Comparison of ENCODE assay signal across 18 cellular contexts in the genomic region with DNA sequence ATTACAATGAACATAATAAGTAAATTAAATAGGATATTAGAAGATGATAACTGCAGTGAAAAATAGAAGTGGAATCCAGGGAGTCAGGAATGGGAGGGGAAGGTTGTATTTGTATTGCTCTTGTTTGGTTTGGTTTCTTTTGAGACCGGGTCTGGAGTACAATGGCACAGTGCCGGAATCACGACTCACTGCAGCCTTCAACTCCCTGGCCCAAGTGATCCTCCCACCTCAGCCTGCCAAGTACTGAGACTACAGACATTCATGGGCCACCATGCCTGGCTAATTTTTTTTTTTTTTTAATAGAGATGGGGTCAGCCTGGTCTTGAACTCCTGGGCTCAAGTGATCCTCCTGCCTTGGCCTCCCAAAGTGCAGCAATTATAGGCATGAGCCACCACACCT. TPM values are rescaled to one million over a fixed set of nuclear protein-coding genes. Genes with fewer than 3 reads are reported as not detected.
A peak's percentile ranks its signal among the peaks of the same experiment; 100 is the strongest.
DNase-seq lines count a peak whose midpoint lies in the region; ATAC-seq lines count a peak whose summit lies in the region.
"Had no signal": no experiment of that assay in that cellular context is flagged by ENCODE, and none has a peak within 500 bp of the region (broad histone marks: within the 10 kb centered on the region; RNA-seq: fewer than 3 reads in every experiment).

No MANE protein-coding gene starts in this region.

- peaks cover 6 to 13% of the 10 kb centered on the region in 2 donors for H3K36me3 Mint-ChIP-seq in activated T-cell treated with anti-CD3 and anti-CD28 coated beads, Interleukin-2, amount 50 U/mL, for 72 hours (ENCODE audit: insufficient read depth in 2 of 2)
- H3K36me3 Mint-ChIP-seq in T-helper 2 cell treated with Interferon-gamma antibody and Interleukin-4, amounts not matched to agents 5 μg/mL and 100 μg/mL, for 36 hours (ENCODE audit: low read depth), result peaks cover 39% of the 10 kb centered on the region

- H3K9me3 ChIP-seq in MG63, result no peaks in the 10 kb centered on the region

- no peak for ATAC-seq in activated T-cell treated with anti-CD3 and anti-CD28 coated beads, Interleukin-2, amount 50 U/mL, for 72 hours (replicated peaks in 1 of 2)
- ATAC-seq: GM23338, HCT116 had no signal

- no peaks in the 10 kb centered on the region for H3K4me1 Mint-ChIP-seq in activated T-cell treated with anti-CD3 and anti-CD28 coated beads, Interleukin-2, amount 50 U/mL, for 72 hours (ENCODE audit: low read depth)
- no peaks in the 10 kb centered on the region for H3K4me1 Mint-ChIP-seq in T-helper 2 cell treated with Interferon-gamma antibody and Interleukin-4, amounts not matched to agents 5 μg/mL and 100 μg/mL, for 36 hours (ENCODE audit: low read depth)

- no peaks in the 10 kb centered on the region for H3K27me3 ChIP-seq in MG63

- no peaks in the 10 kb centered on the region for H3K27me3 Mint-ChIP-seq in activated T-cell treated with anti-CD3 and anti-CD28 coated beads, Interleukin-2, amount 50 U/mL, for 72 hours (ENCODE audit: low read depth)
- H3K27me3 Mint-ChIP-seq in T-helper 2 cell treated with Interferon-gamma antibody and Interleukin-4, amounts not matched to agents 5 μg/mL and 100 μg/mL, for 36 hours (ENCODE audit: low read depth), result no peaks in the 10 kb centered on the region

- no peaks in the 10 kb centered on the region for H3K9me3 Mint-ChIP-seq in activated T-cell treated with anti-CD3 and anti-CD28 coated beads, Interleukin-2, amount 50 U/mL, for 72 hours
- no peaks in the 10 kb centered on the region for H3K9me3 Mint-ChIP-seq in T-helper 2 cell treated with Interferon-gamma antibody and Interleukin-4, amounts not matched to agents 5 μg/mL and 100 μg/mL, for 36 hours
- H3K9me3 Mint-ChIP-seq: GM23338 had no signal

- no peaks in the 10 kb centered on the region for H3K36me3 ChIP-seq in MG63

- no peak overlapping the region for H3K4me3 Mint-ChIP-seq in activated T-cell treated with anti-CD3 and anti-CD28 coated beads, Interleukin-2, amount 50 U/mL, for 72 hours
- H3K4me3 Mint-ChIP-seq in T-helper 2 cell treated with Interferon-gamma antibody and Interleukin-4, amounts not matched to agents 5 μg/mL and 100 μg/mL, for 36 hours, result no peak overlapping the region
- H3K4me3 Mint-ChIP-seq: GM23338 had no signal

- no peak overlapping the region for H3K4me3 ChIP-seq in MG63
- H3K4me3 ChIP-seq: GM23338 had no signal

- no peak for DNase-seq in activated T-cell treated with anti-CD3 and anti-CD28 coated beads, Interleukin-2, amount 50 U/mL, for 72 hours
- DNase-seq in activated T-cell treated with anti-CD3 and anti-CD28 coated beads, Interleukin-2, amount 50 U/mL, for 1 hour, result no peak
- DNase-seq in MG63, result peak; percentile 45
- DNase-seq in fibroblast of peridontal ligament (ENCODE audit: extremely low read depth), result peak; percentile 68
- peak; percentile 48 for DNase-seq in stromal cell of bone marrow (ENCODE audit: low read depth)
- no peak for DNase-seq in T-helper 2 cell treated with Interferon-gamma antibody and Interleukin-4, amounts not matched to agents 5 μg/mL and 100 μg/mL, for 36 hours (ENCODE audit: low spot score)
- no peak for DNase-seq in cerebellar nuclear complex (lab: John Stamatoyannopoulos, UW)
- no peak for DNase-seq in NCI-H2196 (lab: John Stamatoyannopoulos, UW; ENCODE audit: unreplicated experiment)
- DNase-seq: DMS 273 treated with DMSO at 0.1 percent for 48 hours, GF-D8, KG1, NCI-H146, NCI-H2081 treated with DMSO at 0.1 percent for 48 hours, NCI-H226, NCI-H524 treated with DMSO at 0.1 percent for 48 hours, SHP77 had no signal

- peak overlapping the region; percentile 72 for H3K27ac Mint-ChIP-seq in activated T-cell treated with anti-CD3 and anti-CD28 coated beads, Interleukin-2, amount 50 U/mL, for 72 hours
- H3K27ac Mint-ChIP-seq in T-helper 2 cell treated with Interferon-gamma antibody and Interleukin-4, amounts not matched to agents 5 μg/mL and 100 μg/mL, for 36 hours, result no peak overlapping the region
- H3K27ac Mint-ChIP-seq: GM23338 had no signal

RNA-seq across cellular contexts. Expression of a gene that starts 59.9 kb away (rescaled TPM):
- total RNA-seq in activated T-cell treated with anti-CD3 and anti-CD28 coated beads, Interleukin-2, amount 50 U/mL, for 72 hours, result under 1 TPM in 1 of 2 donors, not detected in 1; 0.53 TPM
- total RNA-seq in MG63 (2014; rRNA removed; shearing (Covaris generic); ENCODE audit: low replicate concordance), result not detected in 2 replicates

Comparison
In these comparisons a context has a peak if more than half of its experiments do, and no peak if none do; other contexts are left out.
1. DNase-seq: peak in MG63 (single experiment), fibroblast of peridontal ligament (single experiment) and stromal cell of bone marrow (single experiment); none in activated T-cell treated with anti-CD3 and anti-CD28 coated beads, Interleukin-2, amount 50 U/mL, for 72 hours (0 of 2), activated T-cell treated with anti-CD3 and anti-CD28 coated beads, Interleukin-2, amount 50 U/mL, for 1 hour (single experiment), T-helper 2 cell treated with Interferon-gamma antibody and Interleukin-4, amounts not matched to agents 5 μg/mL and 100 μg/mL, for 36 hours (single experiment), cerebellar nuclear complex (0 of 2) and NCI-H2196 (single experiment).